28 cellular contexts compared by ENCODE assay signal in the genomic region with DNA sequence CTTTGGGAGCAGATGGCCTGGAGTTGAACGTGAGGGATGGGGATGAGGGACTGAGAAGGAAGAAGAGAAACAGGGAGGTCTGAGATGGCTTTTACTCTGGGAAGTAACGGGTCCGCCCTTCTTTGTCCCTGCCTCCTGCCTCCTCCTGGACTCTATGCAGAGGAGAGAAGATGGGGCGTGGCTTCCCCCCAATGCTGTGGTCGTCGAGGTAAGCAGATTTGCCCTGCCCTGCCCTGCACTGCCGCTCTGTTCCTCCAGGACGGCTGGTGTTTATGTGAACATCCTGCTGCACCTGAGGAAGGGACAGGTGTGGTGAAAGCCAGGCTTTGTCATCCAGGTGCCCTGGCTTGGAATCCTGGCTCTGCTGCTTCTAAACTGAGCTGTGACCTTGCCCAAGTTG. TPM values are rescaled to one million over a fixed set of nuclear protein-coding genes. Genes with fewer than 3 reads are reported as not detected.
A peak's percentile ranks its signal among the peaks of the same experiment; 100 is the strongest.
DNase-seq lines count a peak whose midpoint lies in the region; ATAC-seq and TF ChIP-seq lines count a peak whose summit lies in the region.
"Had no signal": no experiment of that assay in that cellular context is flagged by ENCODE, and none has a peak within 500 bp of the region (broad histone marks: within the 10 kb centered on the region; RNA-seq: fewer than 3 reads in every experiment).

No MANE protein-coding gene starts in this region.

- H3K27ac ChIP-seq in foreskin keratinocyte (no peak overlapping the region), skeletal muscle tissue (ENCODE audit: low read depth, low read length) (no peak overlapping the region)
- H3K27ac ChIP-seq: GM23248, testis, VCaP had no signal

- H3K9me3 ChIP-seq in skeletal muscle tissue (ENCODE audit: control insufficient read depth in 3 of 3, low read length in 3 of 3), result no peaks in the 10 kb centered on the region
- H3K9me3 ChIP-seq in BE2C, result no peaks in the 10 kb centered on the region
- H3K9me3 ChIP-seq: testis had no signal

- H3K4me3 ChIP-seq in skeletal muscle tissue (ENCODE audit: low read length in 3 of 3) (no peak overlapping the region), BE2C (ENCODE audit: low read depth, low read length) (no peak overlapping the region)
- H3K4me3 ChIP-seq: GM23248, smooth muscle cell, testis had no signal

- peak; percentile 14 for ATAC-seq in foreskin keratinocyte
- ATAC-seq: activated T-helper 17 cell treated with anti-CD3 and anti-CD28 coated beads, Interleukin-2, amount 50 U/mL, for 72 hours; left lobe of liver; Panc1; stimulated activated naive CD8-positive, alpha-beta T cell treated with anti-CD3 and anti-CD28 coated beads, Interleukin-15, Interleukin-2, amounts not matched to agents 100 U/mL and 50 U/mL, for 24 hours had no signal

- H3K36me3 ChIP-seq in skeletal muscle tissue (ENCODE audit: control insufficient read depth in 3 of 3, insufficient read depth in 3 of 3, low read length in 3 of 3), result no peaks in the 10 kb centered on the region
- H3K36me3 ChIP-seq in BE2C, result no peaks in the 10 kb centered on the region

- peak overlapping the region in 2 of 3 donors; percentile 8 to 20 for H3K9ac ChIP-seq in skeletal muscle tissue (ENCODE audit: low read depth in 1 of 3, low read length in 3 of 3)
- H3K9ac ChIP-seq: GM23248 had no signal

- no peaks in the 10 kb centered on the region for H3K4me1 ChIP-seq in foreskin keratinocyte
- peaks cover 56 to 82% (median 75%) of the 10 kb centered on the region in 3 donors for H3K4me1 ChIP-seq in skeletal muscle tissue (ENCODE audit: control insufficient read depth in 3 of 3, insufficient read depth in 3 of 3, low read length in 3 of 3)
- H3K4me1 ChIP-seq in BE2C, result no peaks in the 10 kb centered on the region

- no peak for TF ChIP-seq CTCF in foreskin keratinocyte (conservative IDR thresholded peaks at IDR 0.05)
- TF ChIP-seq CTCF in BE2C (IDR thresholded peaks at IDR 0.05; ENCODE audit: low read depth, low read length), result no peak

- DNase-seq in NCI-H82 (lab: John Stamatoyannopoulos, UW) (peak; percentile 48), NCI-H82 treated with DMSO at 0.1 percent for 48 hours (lab: John Stamatoyannopoulos, UW; ENCODE audit: unreplicated experiment) (no peak), NCI-H510A treated with DMSO at 0.1 percent for 48 hours (lab: John Stamatoyannopoulos, UW) (peak; percentile 81), foreskin keratinocyte (no peak), NCI-H1105 treated with DMSO at 0.1 percent for 48 hours (lab: John Stamatoyannopoulos, UW) (no peak), BE2C (no peak), NCI-H345 treated with DMSO at 0.1 percent for 48 hours (lab: John Stamatoyannopoulos, UW; ENCODE audit: unreplicated experiment) (no peak)
- DNase-seq: activated CD4-positive, alpha-beta T cell treated with anti-CD3 and anti-CD28 coated beads for 48 hours; activated naive CD4-positive, alpha-beta T cell treated with anti-CD3 and anti-CD28 coated beads, Interleukin-2, amount 50 U/mL, for 16 hours; CD4-positive, CD25-positive, alpha-beta regulatory T cell; GM23248; MM.1S; NCI-H2081 treated with DMSO at 0.1 percent for 48 hours; NCI-H446; nephron progenitor cell; SIG-M5; stimulated activated CD4-positive, alpha-beta T cell treated with anti-CD3 and anti-CD28 coated beads, Interleukin-1b, Interleukin-23, amount 100 ng/mL, for 48 hours; stimulated activated naive CD8-positive, alpha-beta T cell treated with anti-CD3 and anti-CD28 coated beads, Interleukin-15, Interleukin-2, amounts not matched to agents 100 U/mL and 50 U/mL, for 24 hours; testis had no signal

- H3K27me3 ChIP-seq in foreskin keratinocyte, result peaks cover 60% of the 10 kb centered on the region
- peaks cover 0 to 4% (median 2%) of the 10 kb centered on the region in 3 donors for H3K27me3 ChIP-seq in skeletal muscle tissue (ENCODE audit: control insufficient read depth in 3 of 3, insufficient read depth in 3 of 3, low read length in 3 of 3)
- no peaks in the 10 kb centered on the region for H3K27me3 ChIP-seq in BE2C
- H3K27me3 ChIP-seq: testis had no signal

RNA-seq across cellular contexts. Expression of a gene that starts 13.5 kb away (rescaled TPM):
- total RNA-seq in foreskin keratinocyte, result not detected in 2 replicates
- polyA plus RNA-seq in foreskin keratinocyte, result not detected in 2 replicates
- total RNA-seq in skeletal muscle tissue, result not detected
- polyA plus RNA-seq in BE2C (2012; ENCODE audit: insufficient read depth, insufficient read length, low read depth), result not detected
- total RNA-seq: activated T-helper 17 cell treated with anti-CD3 and anti-CD28 coated beads, Interleukin-2, amount 50 U/mL, for 72 hours; CD4-positive, CD25-positive, alpha-beta regulatory T cell; fibroblast of lung; GM23248; left lobe of liver; osteocyte; smooth muscle cell; urinary bladder had no signal
- polyA plus RNA-seq: CD4-positive, CD25-positive, alpha-beta regulatory T cell; fibroblast of lung; GM23248; smooth muscle cell had no signal

Comparison
In these comparisons a context has a peak if more than half of its experiments do, and no peak if none do; other contexts are left out.
1. DNase-seq: peak in NCI-H82 (single experiment) and NCI-H510A treated with DMSO at 0.1 percent for 48 hours (single experiment); none in NCI-H82 treated with DMSO at 0.1 percent for 48 hours (single experiment), foreskin keratinocyte (0 of 2), NCI-H1105 treated with DMSO at 0.1 percent for 48 hours (single experiment), BE2C (single experiment) and NCI-H345 treated with DMSO at 0.1 percent for 48 hours (single experiment).